ENCODE assay signal across 8 cellular contexts in genomic region chr3:172039352-172040077, GRCh38. TPM values are rescaled to one million over a fixed set of nuclear protein-coding genes. Genes with fewer than 3 reads are reported as not detected.
A peak's percentile ranks its signal among the peaks of the same experiment; 100 is the strongest.
DNase-seq lines count a peak whose midpoint lies in the region; ATAC-seq and TF ChIP-seq lines count a peak whose summit lies in the region.

Gene FNDC3B (plus strand): TSS chr3:172039578. CDS start chr3:172112480, 72,902 bp downstream.

- BruUV-seq in A673 (replicated peaks; lab: Mats Ljungman, UMichigan), result TSS peak; percentile 22

- POLR2A ChIA-PET in A673 (lab: Charles Lee; ENCODE audit: low non-redundant PET), result interaction anchor here (0.5 to 0.7 kb wide), 2 partner anchors 26 to 457 kb away, joined by 3 read pairs; no protein-coding TSS in a partner anchor

- WGBS in smooth muscle cell (ENCODE audit: low lambda C conversion rate), result under 1% methylated on average over 53 of the region's 63 CpGs

- no peak for TF ChIP-seq CTCF in A673 (conservative IDR thresholded peaks at IDR 0.05; ENCODE audit: low read depth, low read length)
- no peak for TF ChIP-seq CTCF in VCaP (conservative IDR thresholded peaks at IDR 0.05)
- TF ChIP-seq CTCF in breast epithelium (IDR thresholded peaks at IDR 0.05), result no peak
- no peak for TF ChIP-seq CTCF in smooth muscle cell (IDR thresholded peaks at IDR 0.05; ENCODE audit: borderline replicate concordance, insufficient read depth, poor library complexity, severe bottlenecking)

- peaks cover 55% of the 10 kb centered on the region for H3K79me2 ChIP-seq in smooth muscle cell (ENCODE audit: low read depth)

- H3K9me3 ChIP-seq in A673 (ENCODE audit: low read depth, low read length, poor library complexity, severe bottlenecking) (no peaks in the 10 kb centered on the region), breast epithelium (no peaks in the 10 kb centered on the region), smooth muscle cell (replicated peaks; ENCODE audit: low read depth) (no peaks in the 10 kb centered on the region)

- DNase-seq in A673 (ENCODE audit: low spot score) (peak; percentile 97), NCI-H2196 treated with DMSO at 0.1 percent for 48 hours (lab: John Stamatoyannopoulos, UW; ENCODE audit: unreplicated experiment) (peak; percentile 95), breast epithelium (ENCODE audit: low spot score in 2 of 2) (peak; percentile 91), iPS-NIHi11 (ENCODE audit: low spot score) (peak; percentile 86), smooth muscle cell (lab: John Stamatoyannopoulos, UW; ENCODE audit: unreplicated experiment) (peak; percentile 76)

- H3K27ac ChIP-seq in A673 (ENCODE audit: low read depth, low read length, poor library complexity, severe bottlenecking) (peak within 1 kb of the TSS; percentile 93), VCaP (peak within 1 kb of the TSS; percentile 93), breast epithelium (peak within 1 kb of the TSS; percentile 96 to 100), smooth muscle cell (ENCODE audit: low read depth) (peak within 1 kb of the TSS; percentile 99)

- H3K27me3 ChIP-seq in A673 (replicated peaks; ENCODE audit: insufficient read depth, low read depth, low read length, poor library complexity) (no peaks in the 10 kb centered on the region), breast epithelium (no peaks in the 10 kb centered on the region), smooth muscle cell (ENCODE audit: low read depth) (no peaks in the 10 kb centered on the region)

- H3K4me1 ChIP-seq in A673 (ENCODE audit: insufficient read depth, low read length, poor library complexity, severe bottlenecking), result peaks cover 18% of the 10 kb centered on the region
- H3K4me1 ChIP-seq in breast epithelium, result no peaks in the 10 kb centered on the region
- H3K4me1 ChIP-seq in smooth muscle cell (ENCODE audit: low read depth), result peaks cover 20% of the 10 kb centered on the region

- intact Hi-C loops in A673 (cut with micrococcal nuclease; ENCODE audit: unreplicated experiment) (loop anchor here (2.0 to 5.0 kb wide), 3 partner anchors 99 to 293 kb away; no protein-coding TSS in a partner anchor), breast epithelium (cut with DNase I; ENCODE audit: low total_unique reads) (loop anchor here (10.0 kb wide), 1 partner anchor 115 kb away; no protein-coding TSS in a partner anchor)

- ATAC-seq in GM18868 (IDR thresholded peaks at IDR 0.05; ENCODE audit: unreplicated experiment) (peak; percentile 78), HG03108 (IDR thresholded peaks at IDR 0.05; ENCODE audit: unreplicated experiment) (peak; percentile 75)

- peaks cover 9% of the 10 kb centered on the region for H3F3A ChIP-seq in smooth muscle cell (ENCODE audit: low read depth)

- peak within 1 kb of the TSS; percentile 99 for H3K9ac ChIP-seq in smooth muscle cell (ENCODE audit: low read depth)

- H3K36me3 ChIP-seq in A673 (ENCODE audit: insufficient read depth, low read length, poor library complexity, severe bottlenecking), result no peaks in the 10 kb centered on the region
- H3K36me3 ChIP-seq in breast epithelium, result no peaks in the 10 kb centered on the region
- H3K36me3 ChIP-seq in smooth muscle cell (ENCODE audit: low read depth), result no peaks in the 10 kb centered on the region

- H3K4me3 ChIP-seq in A673 (ENCODE audit: low read depth, low read length, poor library complexity, severe bottlenecking), result peak within 1 kb of the TSS; percentile 97
- H3K4me3 ChIP-seq in breast epithelium, result peak within 1 kb of the TSS; percentile 84 to 99 (median 98)
- peak within 1 kb of the TSS; percentile 84 for H3K4me3 ChIP-seq in smooth muscle cell

- H2AFZ ChIP-seq in smooth muscle cell (ENCODE audit: low read depth), result peak within 1 kb of the TSS; percentile 40

- peak; percentile 85 for TF ChIP-seq POLR2A in breast epithelium (IDR thresholded peaks at IDR 0.05)

- peak within 1 kb of the TSS; percentile 92 for H3K4me2 ChIP-seq in smooth muscle cell

- CTCF ChIA-PET in A673 (lab: Charles Lee), result interaction anchor here (1.4 kb wide), 1 partner anchor 293 kb away, joined by 3 read pairs; no protein-coding TSS in a partner anchor

- H4K20me1 ChIP-seq in smooth muscle cell (ENCODE audit: low read depth), result peaks cover 40% of the 10 kb centered on the region

RNA-seq across cellular contexts. Expression of gene FNDC3B, which starts in this region (rescaled TPM):
- 43.2 and 50.8 TPM in 2 replicates for total RNA-seq in A673 (2021)
- total RNA-seq in breast epithelium, result 100 to 1,000 TPM; 131 to 172 (median 149) TPM
- total RNA-seq in smooth muscle cell, result 265 and 294 TPM in 2 replicates
- 149 and 161 TPM in 2 replicates for polyA plus RNA-seq in smooth muscle cell

Comparison
In these comparisons a context has a peak if more than half of its experiments do, and no peak if none do; other contexts are left out.
1. Peak in every context shown above with its lines: DNase-seq, ATAC-seq, H3K4me3 ChIP-seq and H3K27ac ChIP-seq.